ENCODE assay signal across 17 cellular contexts in genomic region chr3:12709334-12709733, GRCh38. TPM values are rescaled to one million over a fixed set of nuclear protein-coding genes. Genes with fewer than 3 reads are reported as not detected.
DNase-seq lines count a peak whose midpoint lies in the region; TF ChIP-seq lines count a peak whose summit lies in the region.
"Had no signal": no experiment of that assay in that cellular context is flagged by ENCODE, and none has a peak within 500 bp of the region (broad histone marks: within the 10 kb centered on the region; RNA-seq: fewer than 3 reads in every experiment).

No MANE protein-coding gene starts in this region.

- H3K36me3 Mint-ChIP-seq in MCF 10A (ENCODE audit: insufficient read depth, unreplicated experiment) = peaks cover 5% of the 10 kb centered on the region
- H3K36me3 Mint-ChIP-seq: CD4-positive, alpha-beta memory T cell had no signal

- no peak overlapping the region for H3K4me3 ChIP-seq in breast epithelium
- H3K4me3 ChIP-seq in neutrophil (ENCODE audit: low read depth in 1 of 2, low read length in 1 of 2) = peak overlapping the region; percentile 23 to 37
- H3K4me3 ChIP-seq: HAP-1 had no signal

- no peak for DNase-seq in MCF 10A (ENCODE audit: unreplicated experiment)
- DNase-seq in breast epithelium (ENCODE audit: low spot score in 2 of 2) = no peak
- peak; percentile 18 for DNase-seq in NOMO-1 treated with DMSO at 0.1 percent for 48 hours (lab: John Stamatoyannopoulos, UW; ENCODE audit: unreplicated experiment)
- no peak for DNase-seq in inferior parietal cortex (ENCODE audit: extremely low spot score)
- no peak for DNase-seq in NCI-H82 treated with DMSO at 0.1 percent for 48 hours (lab: John Stamatoyannopoulos, UW; ENCODE audit: unreplicated experiment)
- DNase-seq: Calu3; CD4-positive, alpha-beta memory T cell; COR-L47; DMS53; DMS79 treated with DMSO at 0.1 percent for 48 hours; GF-D8 had no signal

- peak overlapping the region; percentile 41 for H3K27ac Mint-ChIP-seq in MCF 10A (ENCODE audit: low read depth, unreplicated experiment)
- H3K27ac Mint-ChIP-seq: CD4-positive, alpha-beta memory T cell had no signal

- H3K4me3 Mint-ChIP-seq in MCF 10A (ENCODE audit: unreplicated experiment) = peak overlapping the region; percentile 11
- H3K4me3 Mint-ChIP-seq: CD4-positive, alpha-beta memory T cell had no signal

- H3K9me3 ChIP-seq in breast epithelium (no peaks in the 10 kb centered on the region), neutrophil (no peaks in the 10 kb centered on the region)
- H3K9me3 ChIP-seq: HAP-1 had no signal

- no peaks in the 10 kb centered on the region for H3K27me3 Mint-ChIP-seq in MCF 10A (ENCODE audit: insufficient read depth, unreplicated experiment)

- no peak for TF ChIP-seq POLR2A in breast epithelium (IDR thresholded peaks at IDR 0.05)

- CTCF ChIA-PET in MCF 10A (lab: Yijun Ruan, JAX) = interaction anchor here (0.5 to 8.3 kb wide), 19 partner anchors 8 to 313 kb away, joined by 3 to 61 read pairs (median 3); partner anchors contain the start of gene TMEM40

- POLR2A ChIA-PET in MCF 10A (lab: Yijun Ruan, JAX) = interaction anchor here (0.6 to 2.7 kb wide), 11 partner anchors 14 to 226 kb away, joined by 3 to 35 read pairs (median 4); partner anchors contain the start of genes RAF1, RPL32 and TSEN2

- H3K36me3 ChIP-seq in breast epithelium (no peaks in the 10 kb centered on the region), neutrophil (no peaks in the 10 kb centered on the region)
- H3K36me3 ChIP-seq: HAP-1 had no signal

- H3K4me1 ChIP-seq in breast epithelium (no peaks in the 10 kb centered on the region), neutrophil (ENCODE audit: control insufficient read depth in 1 of 2, insufficient read depth in 1 of 2, low read depth in 1 of 2, low read length in 1 of 2) (peaks cover 44 to 50% of the 10 kb centered on the region in 2 experiments)
- H3K4me1 ChIP-seq: HAP-1 had no signal

- H3K27ac ChIP-seq in breast epithelium = no peak overlapping the region
- peak overlapping the region; percentile 90 for H3K27ac ChIP-seq in neutrophil

- BruUV-seq in MCF 10A (replicated peaks; lab: Mats Ljungman, UMichigan) = no TSS peak

- H3K27me3 ChIP-seq in breast epithelium (no peaks in the 10 kb centered on the region), neutrophil (peaks cover 4% of the 10 kb centered on the region)

- intact Hi-C loops in MCF 10A (cut with micrococcal nuclease) = loop anchor here (5.0 to 10.0 kb wide), 3 partner anchors 107 to 575 kb away; no protein-coding TSS in a partner anchor
- intact Hi-C loops in breast epithelium (cut with DNase I; ENCODE audit: low total_unique reads) = no loop called here

- no peaks in the 10 kb centered on the region for H3K9me3 Mint-ChIP-seq in MCF 10A (ENCODE audit: unreplicated experiment)
- H3K9me3 Mint-ChIP-seq: CD4-positive, alpha-beta memory T cell had no signal

- H3K4me1 Mint-ChIP-seq in MCF 10A (ENCODE audit: insufficient read depth, unreplicated experiment) = peaks cover 31% of the 10 kb centered on the region
- H3K4me1 Mint-ChIP-seq: CD4-positive, alpha-beta memory T cell had no signal

- TF ChIP-seq CTCF in MCF 10A (IDR thresholded peaks at IDR 0.05; ENCODE audit: unreplicated experiment) (no peak), breast epithelium (IDR thresholded peaks at IDR 0.05) (no peak), neutrophil (IDR thresholded peaks at IDR 0.05) (no peak)

RNA-seq across cellular contexts. Expression of gene RAF1, which starts 45.4 kb away (rescaled TPM):
- total RNA-seq in MCF 10A (2022) (75.5 and 76.8 TPM in 2 replicates), breast epithelium (100 to 1,000 TPM in 2 of 3 donors, 10 to 100 TPM in 1; 87.4 to 118 (median 110) TPM)

RNA-seq across cellular contexts. Expression of gene TMEM40, which starts 49.7 kb away (rescaled TPM):
- 30.3 and 58.4 TPM in 2 replicates for total RNA-seq in MCF 10A (2022)
- 1 to 10 TPM in 1 of 3 donors, under 1 TPM in 1, not detected in 1; 0.33 to 1.8 TPM for total RNA-seq in breast epithelium
- total RNA-seq: A172; A673; CD4-positive, alpha-beta memory T cell; Daoy; G401 had no signal

Comparison
In these comparisons a context has a peak if more than half of its experiments do, and no peak if none do; other contexts are left out.
1. RNA of gene TMEM40, which starts 49.7 kb away (total RNA-seq): 30.3 to 58.4 TPM in MCF 10A; 0.33 to 1.8 TPM in breast epithelium; every median in the first group is over 10 times any median in the second.
2. H3K4me3 ChIP-seq: peak in neutrophil (2 of 2); none in breast epithelium (0 of 3).